In genomic region chr1:21955474-21956281, GRCh38 we compare ENCODE assay signal across 10 cellular contexts. TPM values are rescaled to one million over a fixed set of nuclear protein-coding genes. Genes with fewer than 3 reads are reported as not detected.
DNase-seq lines count a peak whose midpoint lies in the region; ATAC-seq and TF ChIP-seq lines count a peak whose summit lies in the region.
"Had no signal": no experiment of that assay in that cellular context is flagged by ENCODE, and none has a peak within 500 bp of the region (broad histone marks: within the 10 kb centered on the region; RNA-seq: fewer than 3 reads in every experiment).

No MANE protein-coding gene starts in this region.

- H3K27me3 Mint-ChIP-seq in chondrocyte (ENCODE audit: low read depth), result no peaks in the 10 kb centered on the region
- H3K27me3 Mint-ChIP-seq in activated CD4-positive, alpha-beta T cell treated with anti-CD3 and anti-CD28 coated beads, Interleukin-2, amount 10 ng/mL, durations not matched to agents 24 days and 14 days, result no peaks in the 10 kb centered on the region

- H3K9me3 ChIP-seq in lung (ENCODE audit: control insufficient read depth in 2 of 2, insufficient read depth in 1 of 2, low read length in 1 of 2), result no peaks in the 10 kb centered on the region
- H3K9me3 ChIP-seq in upper lobe of left lung, result no peaks in the 10 kb centered on the region

- intact Hi-C loops in activated CD4-positive, alpha-beta T cell treated with anti-CD3 and anti-CD28 coated beads, Interleukin-2, amount 10 ng/mL, durations not matched to agents 24 days and 14 days (cut with micrococcal nuclease), result no loop called here

- H3K4me1 Mint-ChIP-seq in chondrocyte (ENCODE audit: low read depth), result peaks cover 23% of the 10 kb centered on the region
- peaks cover 22% of the 10 kb centered on the region for H3K4me1 Mint-ChIP-seq in activated CD4-positive, alpha-beta T cell treated with anti-CD3 and anti-CD28 coated beads, Interleukin-2, amount 10 ng/mL, durations not matched to agents 24 days and 14 days

- no peak overlapping the region for H3K4me3 Mint-ChIP-seq in chondrocyte (ENCODE audit: unreplicated experiment)
- no peak overlapping the region for H3K4me3 Mint-ChIP-seq in activated CD4-positive, alpha-beta T cell treated with anti-CD3 and anti-CD28 coated beads, Interleukin-2, amount 10 ng/mL, durations not matched to agents 24 days and 14 days

- TF ChIP-seq POLR2A in upper lobe of left lung (IDR thresholded peaks at IDR 0.05), result no peak

- ATAC-seq in lung (ENCODE audit: insufficient read depth, low FRiP score) (no peak), upper lobe of left lung (ENCODE audit: low FRiP score in 2 of 2) (peak in 1 of 2 donors; percentile 43), GM19395 (IDR thresholded peaks at IDR 0.05; ENCODE audit: unreplicated experiment) (no peak)

- H3K36me3 ChIP-seq in lung (ENCODE audit: control insufficient read depth in 2 of 2, insufficient read depth in 2 of 2, low read length in 2 of 2) (no peaks in the 10 kb centered on the region), upper lobe of left lung (no peaks in the 10 kb centered on the region)

- no peak overlapping the region for H3K27ac Mint-ChIP-seq in chondrocyte (ENCODE audit: unreplicated experiment)
- H3K27ac Mint-ChIP-seq in activated CD4-positive, alpha-beta T cell treated with anti-CD3 and anti-CD28 coated beads, Interleukin-2, amount 10 ng/mL, durations not matched to agents 24 days and 14 days, result no peak overlapping the region

- TF ChIP-seq CTCF in chondrocyte (IDR thresholded peaks at IDR 0.05) (no peak), lung (IDR thresholded peaks at IDR 0.05; ENCODE audit: control extremely low read depth, extremely low read depth) (no peak), upper lobe of left lung (IDR thresholded peaks at IDR 0.05) (no peak)

- H3K36me3 Mint-ChIP-seq in chondrocyte (ENCODE audit: low read depth), result no peaks in the 10 kb centered on the region
- no peaks in the 10 kb centered on the region for H3K36me3 Mint-ChIP-seq in activated CD4-positive, alpha-beta T cell treated with anti-CD3 and anti-CD28 coated beads, Interleukin-2, amount 10 ng/mL, durations not matched to agents 24 days and 14 days (ENCODE audit: low read depth)

- H3K4me3 ChIP-seq in lung, result no peak overlapping the region
- H3K4me3 ChIP-seq in upper lobe of left lung, result no peak overlapping the region

- WGBS in lung, 2 donors, result 64 to 74% methylated on average over 9 of the region's 9 CpGs
- WGBS in upper lobe of left lung, 2 donors, result 60 to 69% methylated on average over 4 to 8 of the region's 9 CpGs

- H3K27me3 ChIP-seq in lung (ENCODE audit: control insufficient read depth, insufficient read depth) (no peaks in the 10 kb centered on the region), upper lobe of left lung (no peaks in the 10 kb centered on the region)

- H3K4me1 ChIP-seq in lung (ENCODE audit: control insufficient read depth in 2 of 2, insufficient read depth in 2 of 2, low read length in 2 of 2) (peaks cover 0 to 8% of the 10 kb centered on the region in 2 donors), upper lobe of left lung (peaks cover 11 to 27% (median 18%) of the 10 kb centered on the region in 4 donors)

- no peak for TF ChIP-seq EP300 in upper lobe of left lung (IDR thresholded peaks at IDR 0.05)

- H3K27ac ChIP-seq in lung (ENCODE audit: low read depth in 1 of 2, low read length in 1 of 2), result peak overlapping the region; percentile 25 to 34
- peak overlapping the region; percentile 48 to 74 (median 64) for H3K27ac ChIP-seq in upper lobe of left lung

- DNase-seq in NK-92 treated with Interleukin-12 subunit alpha and Interleukin-12 subunit beta, amount 100 ng/mL, for 24 hours (lab: John Stamatoyannopoulos, UW), result peak; percentile 30
- no peak for DNase-seq in NK-92 (lab: John Stamatoyannopoulos, UW; ENCODE audit: unreplicated experiment)
- peak; percentile 34 for DNase-seq in chondrocyte (ENCODE audit: low spot score)
- DNase-seq in lung (ENCODE audit: low spot score), result no peak
- peak in 1 of 2 donors; percentile 58 for DNase-seq in upper lobe of left lung
- no peak for DNase-seq in HCEC 1CT
- no peak for DNase-seq in activated CD4-positive, alpha-beta T cell treated with anti-CD3 and anti-CD28 coated beads, Interleukin-2, amount 10 ng/mL, durations not matched to agents 24 days and 14 days

- H3K9me3 Mint-ChIP-seq in chondrocyte (ENCODE audit: low read depth), result no peaks in the 10 kb centered on the region
- H3K9me3 Mint-ChIP-seq in activated CD4-positive, alpha-beta T cell treated with anti-CD3 and anti-CD28 coated beads, Interleukin-2, amount 10 ng/mL, durations not matched to agents 24 days and 14 days, result no peaks in the 10 kb centered on the region

RNA-seq across cellular contexts. Expression of gene HSPG2, which starts 18.6 kb away (rescaled TPM):
- 348 to 488 TPM (median 481 TPM) in 3 replicates for total RNA-seq in chondrocyte
- 100 to 1,000 TPM; 180 to 335 TPM for total RNA-seq in lung
- polyA plus RNA-seq in lung, result 100 to 1,000 TPM in 1 of 2 donors, 10 to 100 TPM in 1; 58.0 to 100 TPM
- 100 to 1,000 TPM; 104 to 433 (median 227) TPM for total RNA-seq in upper lobe of left lung
- 6.2 and 6.3 TPM in 2 replicates for total RNA-seq in activated CD4-positive, alpha-beta T cell treated with anti-CD3 and anti-CD28 coated beads, Interleukin-2, amount 10 ng/mL, durations not matched to agents 24 days and 14 days

RNA-seq across cellular contexts. Expression of gene CELA3B, which starts 21.1 kb away (rescaled TPM):
- not detected in 3 replicates for total RNA-seq in chondrocyte
- total RNA-seq in lung, result 1 to 10 TPM in 1 of 2 donors, not detected in 1; 6.7 TPM
- under 1 TPM; 0.18 to 0.37 TPM for polyA plus RNA-seq in lung
- total RNA-seq in upper lobe of left lung, result 1 to 10 TPM in 2 of 6 donors, not detected in 4; 5.3 to 9.7 TPM
- not detected in 2 replicates for total RNA-seq in activated CD4-positive, alpha-beta T cell treated with anti-CD3 and anti-CD28 coated beads, Interleukin-2, amount 10 ng/mL, durations not matched to agents 24 days and 14 days
- total RNA-seq: lung microvascular endothelial cell, subcutaneous adipose tissue had no signal

RNA-seq across cellular contexts. Expression of gene CELA3A, which starts 45.8 kb away (rescaled TPM):
- not detected in 3 replicates for total RNA-seq in chondrocyte
- total RNA-seq in lung, result 10 to 100 TPM in 1 of 2 donors, not detected in 1; 11.7 TPM
- polyA plus RNA-seq in lung, result under 1 TPM; 0.26 to 0.92 TPM
- 10 to 100 TPM in 1 of 6 donors, 1 to 10 TPM in 1, not detected in 4; 7.5 to 17.0 TPM for total RNA-seq in upper lobe of left lung
- total RNA-seq in activated CD4-positive, alpha-beta T cell treated with anti-CD3 and anti-CD28 coated beads, Interleukin-2, amount 10 ng/mL, durations not matched to agents 24 days and 14 days, result not detected in 2 replicates
- total RNA-seq: lung microvascular endothelial cell, subcutaneous adipose tissue had no signal

Comparison
In these comparisons a context has a peak if more than half of its experiments do, and no peak if none do; other contexts are left out.
1. DNase-seq: peak in NK-92 treated with Interleukin-12 subunit alpha and Interleukin-12 subunit beta, amount 100 ng/mL, for 24 hours (single experiment) and chondrocyte (single experiment); none in NK-92 (single experiment), lung (single experiment), HCEC 1CT (single experiment) and activated CD4-positive, alpha-beta T cell treated with anti-CD3 and anti-CD28 coated beads, Interleukin-2, amount 10 ng/mL, durations not matched to agents 24 days and 14 days (single experiment).
2. RNA of gene HSPG2, which starts 18.6 kb away (total RNA-seq): 348 to 488 TPM in chondrocyte, 180 to 335 TPM in lung and 104 to 433 TPM in upper lobe of left lung; 6.2 to 6.3 TPM in activated CD4-positive, alpha-beta T cell treated with anti-CD3 and anti-CD28 coated beads, Interleukin-2, amount 10 ng/mL, durations not matched to agents 24 days and 14 days; every median in the first group is over 10 times any median in the second.